11 cellular contexts compared by ENCODE assay signal in the genomic region with DNA sequence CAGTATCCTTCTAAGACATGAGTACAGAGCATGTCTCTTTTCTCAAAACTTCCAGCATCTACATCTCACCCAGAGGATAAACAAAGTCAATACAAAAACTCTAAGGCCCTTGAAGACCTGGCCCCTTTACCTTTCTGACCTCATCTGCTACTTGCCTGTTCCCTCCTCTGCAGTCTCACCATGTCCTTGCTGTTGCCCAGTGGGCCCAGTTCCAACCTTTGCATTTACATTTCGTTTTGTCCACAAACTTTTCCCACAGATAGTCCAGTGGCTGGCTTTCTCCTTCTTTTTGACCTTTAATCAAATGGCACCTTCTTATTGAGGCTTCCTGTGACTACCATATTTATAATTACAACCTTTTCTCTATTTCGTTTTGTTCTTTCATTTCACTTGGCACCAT. TPM values are rescaled to one million over a fixed set of nuclear protein-coding genes. Genes with fewer than 3 reads are reported as not detected.
DNase-seq lines count a peak whose midpoint lies in the region; ATAC-seq, FAIRE-seq and TF ChIP-seq lines count a peak whose summit lies in the region.
"Had no signal": no experiment of that assay in that cellular context is flagged by ENCODE, and none has a peak within 500 bp of the region (broad histone marks: within the 10 kb centered on the region; RNA-seq: fewer than 3 reads in every experiment).

No MANE protein-coding gene starts in this region.

- intact Hi-C loops in activated T-helper 2 cell treated with anti-CD3 and anti-CD28 coated beads, Interferon-gamma antibody, Interleukin-2, Interleukin-4, amounts not matched to agents 10 μg/mL and 5 μg/mL and 100 μg/mL, durations not matched to agents 14 hours and 24 hours and 36 hours (cut with micrococcal nuclease), result no loop called here
- intact Hi-C loops in head of caudate nucleus (cut with DNase I), result no loop called here

- H3K36me3 Mint-ChIP-seq in activated T-helper 2 cell treated with anti-CD3 and anti-CD28 coated beads, Interferon-gamma antibody, Interleukin-2, Interleukin-4, amounts not matched to agents 10 μg/mL and 5 μg/mL and 100 μg/mL, durations not matched to agents 14 hours and 24 hours and 36 hours (ENCODE audit: low read depth), result peaks cover 32% of the 10 kb centered on the region

- H3K79me2 ChIP-seq in GM23248 (ENCODE audit: insufficient read depth) (peaks cover 57% of the 10 kb centered on the region), mesendoderm (ENCODE audit: control insufficient read depth, insufficient read depth, low read length) (no peaks in the 10 kb centered on the region)

- POLR2A ChIA-PET in A549 (lab: Yijun Ruan, JAX), result no interaction called here

- H3K9ac ChIP-seq in GM23248 (no peak overlapping the region), mesendoderm (ENCODE audit: low read length) (no peak overlapping the region)

- no peaks in the 10 kb centered on the region for H3K9me3 ChIP-seq in A549
- H3K9me3 ChIP-seq in GM23248 (ENCODE audit: low read depth), result no peaks in the 10 kb centered on the region
- H3K9me3 ChIP-seq: thyroid gland had no signal

- no peak overlapping the region for H2BK5ac ChIP-seq in mesendoderm (ENCODE audit: low read length)

- no peak overlapping the region for H3K18ac ChIP-seq in mesendoderm (ENCODE audit: low read length)

- H3K4me1 ChIP-seq in A549, result peaks cover 12% of the 10 kb centered on the region; the same call in 2 of the 3 replicates
- H3K4me1 ChIP-seq in GM23248 (ENCODE audit: insufficient read depth), result peaks cover 22% of the 10 kb centered on the region
- H3K4me1 ChIP-seq in mesendoderm (ENCODE audit: control insufficient read depth, low read depth, low read length), result no peaks in the 10 kb centered on the region

- in situ Hi-C loops in GM23248 (cut with MboI), result no loop called here

- TF ChIP-seq CTCF in A549 (IDR thresholded peaks at IDR 0.05), result no peak

- no peaks in the 10 kb centered on the region for H3K9me3 Mint-ChIP-seq in activated T-helper 2 cell treated with anti-CD3 and anti-CD28 coated beads, Interferon-gamma antibody, Interleukin-2, Interleukin-4, amounts not matched to agents 10 μg/mL and 5 μg/mL and 100 μg/mL, durations not matched to agents 14 hours and 24 hours and 36 hours

- H2BK15ac ChIP-seq in mesendoderm (replicated peaks; ENCODE audit: low read depth), result no peak overlapping the region

- H4K20me1 ChIP-seq in GM23248 (ENCODE audit: insufficient read depth), result no peaks in the 10 kb centered on the region

- no peak overlapping the region for H2BK120ac ChIP-seq in mesendoderm (ENCODE audit: low read depth, low read length)

- DNase-seq in A549 (ENCODE audit: low read depth in 1 of 2, low spot score in 1 of 2), result no peak
- no peak for DNase-seq in GM23248
- DNase-seq in activated T-helper 2 cell treated with anti-CD3 and anti-CD28 coated beads, Interferon-gamma antibody, Interleukin-2, Interleukin-4, amounts not matched to agents 10 μg/mL and 5 μg/mL and 100 μg/mL, durations not matched to agents 14 hours and 24 hours and 36 hours (ENCODE audit: low spot score), result no peak
- no peak for DNase-seq in mesendoderm
- DNase-seq in NK-92 treated with Interleukin-12 subunit alpha and Interleukin-12 subunit beta, amount 100 ng/mL, for 24 hours (lab: John Stamatoyannopoulos, UW), result no peak
- DNase-seq in head of caudate nucleus, result no peak
- no peak for DNase-seq in HT-29 (ENCODE audit: low spot score)
- DNase-seq: DMS 273 treated with DMSO at 0.1 percent for 48 hours, NCI-H1694 treated with DMSO at 0.1 percent for 48 hours, thyroid gland had no signal

- FAIRE-seq in A549 (lab: Jason Lieb, UNC), result no peak

- ATAC-seq in A549, result no peak
- no peak for ATAC-seq in HG02571 (IDR thresholded peaks at IDR 0.05; ENCODE audit: unreplicated experiment)

- H3K4ac ChIP-seq in mesendoderm (ENCODE audit: low read depth, low read length), result no peak overlapping the region

- H3F3A ChIP-seq in GM23248 (ENCODE audit: insufficient read depth), result no peaks in the 10 kb centered on the region

- no peaks in the 10 kb centered on the region for H3K9me2 ChIP-seq in GM23248 (ENCODE audit: insufficient read depth)

- H3K56ac ChIP-seq in mesendoderm (ENCODE audit: low read length), result peak overlapping the region; percentile 9

- 74% methylated on average over 2 of the region's 2 CpGs for WGBS in A549 (ENCODE audit: missing lambda C conversion rate)
- WGBS in GM23248 (ENCODE audit: low coverage in 1 of 2, low lambda C conversion rate in 2 of 2, missing lambda C conversion rate in 2 of 2), 2 experiments, result 76 to 88% methylated on average over 2 of the region's 2 CpGs
- WGBS in mesendoderm (ENCODE audit: extremely low coverage, insufficient coverage, low lambda C conversion rate), result no CpG with 5 or more reads among the region's 2 CpGs

- peaks cover 4% of the 10 kb centered on the region for H3K79me1 ChIP-seq in mesendoderm (ENCODE audit: low read length)

- H3K27ac Mint-ChIP-seq in activated T-helper 2 cell treated with anti-CD3 and anti-CD28 coated beads, Interferon-gamma antibody, Interleukin-2, Interleukin-4, amounts not matched to agents 10 μg/mL and 5 μg/mL and 100 μg/mL, durations not matched to agents 14 hours and 24 hours and 36 hours, result peak overlapping the region; percentile 77

- no peak overlapping the region for H3K27ac ChIP-seq in A549
- H3K27ac ChIP-seq in GM23248, result no peak overlapping the region
- no peak overlapping the region for H3K27ac ChIP-seq in mesendoderm (ENCODE audit: low read depth, low read length)
- H3K27ac ChIP-seq: thyroid gland had no signal

- peak overlapping the region; percentile 79 for H3K4me2 ChIP-seq in A549
- peak overlapping the region; percentile 29 for H3K4me2 ChIP-seq in GM23248 (ENCODE audit: unreplicated experiment)
- no peak overlapping the region for H3K4me2 ChIP-seq in mesendoderm (ENCODE audit: low read length)

- no peak overlapping the region for H3K23ac ChIP-seq in mesendoderm (ENCODE audit: low read length)

- H4K5ac ChIP-seq in mesendoderm (ENCODE audit: low read length), result no peak overlapping the region

- H3K27me3 ChIP-seq in GM23248 (replicated peaks; ENCODE audit: insufficient read depth) (no peaks in the 10 kb centered on the region), mesendoderm (ENCODE audit: insufficient read depth, low read length, poor library complexity) (no peaks in the 10 kb centered on the region)
- H3K27me3 ChIP-seq: thyroid gland had no signal

- TF ChIP-seq EP300 in A549 (IDR thresholded peaks at IDR 0.05), result no peak

- peaks cover 47% of the 10 kb centered on the region for H3K4me1 Mint-ChIP-seq in activated T-helper 2 cell treated with anti-CD3 and anti-CD28 coated beads, Interferon-gamma antibody, Interleukin-2, Interleukin-4, amounts not matched to agents 10 μg/mL and 5 μg/mL and 100 μg/mL, durations not matched to agents 14 hours and 24 hours and 36 hours (ENCODE audit: low read depth)

- H3K27me3 Mint-ChIP-seq in activated T-helper 2 cell treated with anti-CD3 and anti-CD28 coated beads, Interferon-gamma antibody, Interleukin-2, Interleukin-4, amounts not matched to agents 10 μg/mL and 5 μg/mL and 100 μg/mL, durations not matched to agents 14 hours and 24 hours and 36 hours (ENCODE audit: low read depth), result no peaks in the 10 kb centered on the region

- CTCF ChIA-PET in A549 (lab: Yijun Ruan, JAX), result interaction anchor here (1.2 to 2.0 kb wide), 2 partner anchors 115 to 122 kb away, joined by 3 to 15 read pairs; no protein-coding TSS in a partner anchor

- no peak for TF ChIP-seq POLR2A in A549 (IDR thresholded peaks at IDR 0.05; ENCODE audit: low read length)

- H3K36me3 ChIP-seq in GM23248 (ENCODE audit: low read depth) (no peaks in the 10 kb centered on the region), mesendoderm (ENCODE audit: control insufficient read depth, insufficient read depth, low read length) (no peaks in the 10 kb centered on the region)
- H3K36me3 ChIP-seq: thyroid gland had no signal

- H3K4me3 ChIP-seq in A549 (no peak overlapping the region), GM23248 (peak overlapping the region; percentile 95; the same call in 1 of the 2 replicates), mesendoderm (ENCODE audit: low read length) (no peak overlapping the region)
- H3K4me3 ChIP-seq: thyroid gland had no signal

- TF ChIP-seq RAD21 in A549 (conservative IDR thresholded peaks at IDR 0.05 in 1 of 2, IDR thresholded peaks at IDR 0.05 in 1 of 2), result no peak

- H3K4me3 Mint-ChIP-seq in activated T-helper 2 cell treated with anti-CD3 and anti-CD28 coated beads, Interferon-gamma antibody, Interleukin-2, Interleukin-4, amounts not matched to agents 10 μg/mL and 5 μg/mL and 100 μg/mL, durations not matched to agents 14 hours and 24 hours and 36 hours (ENCODE audit: low read depth), result peak overlapping the region; percentile 96

- no peak overlapping the region for H2AFZ ChIP-seq in GM23248

- H2AK5ac ChIP-seq in mesendoderm (ENCODE audit: low read length), result no peak overlapping the region

- H4K8ac ChIP-seq in mesendoderm (ENCODE audit: low read depth, low read length), result no peak overlapping the region

RNA-seq across cellular contexts. Expression of a gene that starts 1.6 kb away (rescaled TPM):
- 15.7 and 18.4 TPM in 2 replicates for polyA plus RNA-seq in A549 (2011; rRNA removed)
- 2.7 and 2.8 TPM in 2 replicates for polyA plus RNA-seq in A549 (2012; cell fraction: cytosol; rRNA removed)
- polyA plus RNA-seq in A549 (2012; cell fraction: nucleus; rRNA removed), result 2.4 and 4.3 TPM in 2 replicates
- 6.6 to 7.2 TPM (median 7.1 TPM) in 3 replicates for polyA plus RNA-seq in A549 (2017; fragmentation: RNase III; extraction: RNeasy Plus Mini Kit Qiagen cat#74134 plus additional on column Dnase treatment)
- polyA minus RNA-seq in A549 (2011; rRNA and poly(A)+ RNA removed), result 5.2 and 7.2 TPM in 2 replicates
- 17.6 and 24.0 TPM in 2 replicates for total RNA-seq in GM23248 (2014; rRNA removed; shearing (Covaris generic))
- 11.5 and 12.0 TPM in 2 replicates for polyA plus RNA-seq in GM23248 (2016; fragmentation: Nextera tagmentation; extraction: Ambion mirVana)
- total RNA-seq in activated T-helper 2 cell treated with anti-CD3 and anti-CD28 coated beads, Interferon-gamma antibody, Interleukin-2, Interleukin-4, amounts not matched to agents 10 μg/mL and 5 μg/mL and 100 μg/mL, durations not matched to agents 14 hours and 24 hours and 36 hours, result 26.5 and 28.5 TPM in 2 replicates
- polyA plus RNA-seq in mesendoderm (2013, experiment 1 of 2), result 1.8 TPM
- polyA plus RNA-seq in mesendoderm (2013, experiment 2 of 2), result 1.6 TPM
- 3.1 and 4.0 TPM in 2 replicates for total RNA-seq in HT-29 (2014; rRNA removed; shearing (Covaris generic))

RNA-seq across cellular contexts. Expression of a gene that starts 1.8 kb away (rescaled TPM):
- 12.1 and 16.6 TPM in 2 replicates for polyA plus RNA-seq in A549 (2011; rRNA removed)
- 1.4 and 1.6 TPM in 2 replicates for polyA plus RNA-seq in A549 (2012; cell fraction: cytosol; rRNA removed)
- polyA plus RNA-seq in A549 (2012; cell fraction: nucleus; rRNA removed), result 0.73 and 1.2 TPM in 2 replicates
- polyA plus RNA-seq in A549 (2017; fragmentation: RNase III; extraction: RNeasy Plus Mini Kit Qiagen cat#74134 plus additional on column Dnase treatment), result 5.8 to 6.5 TPM (median 6.4 TPM) in 3 replicates
- polyA minus RNA-seq in A549 (2011; rRNA and poly(A)+ RNA removed), result 11.2 and 12.1 TPM in 2 replicates
- total RNA-seq in GM23248 (2014; rRNA removed; shearing (Covaris generic)), result 15.0 and 20.6 TPM in 2 replicates
- 23.1 and 23.3 TPM in 2 replicates for polyA plus RNA-seq in GM23248 (2016; fragmentation: Nextera tagmentation; extraction: Ambion mirVana)
- 22.8 and 24.4 TPM in 2 replicates for total RNA-seq in activated T-helper 2 cell treated with anti-CD3 and anti-CD28 coated beads, Interferon-gamma antibody, Interleukin-2, Interleukin-4, amounts not matched to agents 10 μg/mL and 5 μg/mL and 100 μg/mL, durations not matched to agents 14 hours and 24 hours and 36 hours
- polyA plus RNA-seq in mesendoderm (2013, experiment 1 of 2), result 17.1 TPM
- 16.3 TPM for polyA plus RNA-seq in mesendoderm (2013, experiment 2 of 2)
- 7.3 and 8.5 TPM in 2 replicates for total RNA-seq in HT-29 (2014; rRNA removed; shearing (Covaris generic))

RNA-seq across cellular contexts. Expression of a gene that starts 45.7 kb away (rescaled TPM):
- polyA plus RNA-seq in A549 (2011; rRNA removed), result 128 and 173 TPM in 2 replicates
- 31.1 and 35.2 TPM in 2 replicates for polyA plus RNA-seq in A549 (2012; cell fraction: cytosol; rRNA removed)
- 10.9 and 17.0 TPM in 2 replicates for polyA plus RNA-seq in A549 (2012; cell fraction: nucleus; rRNA removed)
- polyA plus RNA-seq in A549 (2017; fragmentation: RNase III; extraction: RNeasy Plus Mini Kit Qiagen cat#74134 plus additional on column Dnase treatment), result 80.3 to 83.1 TPM (median 82.2 TPM) in 3 replicates
- 34.5 and 40.9 TPM in 2 replicates for polyA minus RNA-seq in A549 (2011; rRNA and poly(A)+ RNA removed)
- total RNA-seq in GM23248 (2014; rRNA removed; shearing (Covaris generic)), result 197 and 246 TPM in 2 replicates
- 139 and 141 TPM in 2 replicates for polyA plus RNA-seq in GM23248 (2016; fragmentation: Nextera tagmentation; extraction: Ambion mirVana)
- 21.6 and 22.3 TPM in 2 replicates for total RNA-seq in activated T-helper 2 cell treated with anti-CD3 and anti-CD28 coated beads, Interferon-gamma antibody, Interleukin-2, Interleukin-4, amounts not matched to agents 10 μg/mL and 5 μg/mL and 100 μg/mL, durations not matched to agents 14 hours and 24 hours and 36 hours
- 25.0 TPM for polyA plus RNA-seq in mesendoderm (2013, experiment 1 of 2)
- polyA plus RNA-seq in mesendoderm (2013, experiment 2 of 2), result 25.1 TPM
- 87.2 and 88.2 TPM in 2 replicates for total RNA-seq in HT-29 (2014; rRNA removed; shearing (Covaris generic))
